14 cellular contexts compared by ENCODE assay signal in genomic region chr16:49698416-49698815, GRCh38.
A peak's percentile ranks its signal among the peaks of the same experiment; 100 is the strongest.
DNase-seq lines count a peak whose midpoint lies in the region; ATAC-seq and TF ChIP-seq lines count a peak whose summit lies in the region.
"Had no signal": no experiment of that assay in that cellular context is flagged by ENCODE, and none has a peak within 500 bp of the region (broad histone marks: within the 10 kb centered on the region; RNA-seq: fewer than 3 reads in every experiment).

No MANE protein-coding gene starts in this region.

- H3K4me1 Mint-ChIP-seq in progenitor cell of endocrine pancreas (ENCODE audit: low read depth) = peaks cover 58% of the 10 kb centered on the region
- H3K4me1 Mint-ChIP-seq: activated CD4-positive, alpha-beta T cell treated with anti-CD3 and anti-CD28 coated beads for 36 hours; stimulated activated memory B cell treated with anti-CD40 and anti-IgM and Interleukin-4, amounts not matched to agents 10 μg/mL and 1 μg/mL and 100 μg/mL, for 72 hours had no signal

- CTCF ChIA-PET in HEK293 (lab: Yijun Ruan, JAX) = no interaction called here

- H3K27ac Mint-ChIP-seq in progenitor cell of endocrine pancreas = peak overlapping the region; percentile 90
- H3K27ac Mint-ChIP-seq: activated CD4-positive, alpha-beta T cell treated with anti-CD3 and anti-CD28 coated beads for 36 hours; stimulated activated memory B cell treated with anti-CD40 and anti-IgM and Interleukin-4, amounts not matched to agents 10 μg/mL and 1 μg/mL and 100 μg/mL, for 72 hours had no signal

- peaks cover 30% of the 10 kb centered on the region for H3K27me3 ChIP-seq in left ventricle myocardium inferior (ENCODE audit: low read depth)

- H3K4me3 Mint-ChIP-seq in progenitor cell of endocrine pancreas (ENCODE audit: low read depth) = no peak overlapping the region
- H3K4me3 Mint-ChIP-seq: activated CD4-positive, alpha-beta T cell treated with anti-CD3 and anti-CD28 coated beads for 36 hours; stimulated activated memory B cell treated with anti-CD40 and anti-IgM and Interleukin-4, amounts not matched to agents 10 μg/mL and 1 μg/mL and 100 μg/mL, for 72 hours had no signal

- H3K36me3 ChIP-seq in HEK293 (ENCODE audit: control insufficient read depth in 2 of 2, insufficient read depth in 1 of 2, low read length in 2 of 2) (no peaks in the 10 kb centered on the region), left ventricle myocardium inferior (no peaks in the 10 kb centered on the region)

- H3K36me3 Mint-ChIP-seq in progenitor cell of endocrine pancreas (ENCODE audit: insufficient read depth) = peaks cover 4% of the 10 kb centered on the region
- H3K36me3 Mint-ChIP-seq: stimulated activated memory B cell treated with anti-CD40 and anti-IgM and Interleukin-4, amounts not matched to agents 10 μg/mL and 1 μg/mL and 100 μg/mL, for 72 hours had no signal

- POLR2A ChIA-PET in HEK293 (lab: Yijun Ruan, JAX) = no interaction called here

- H3K27ac ChIP-seq in HEK293 (ENCODE audit: extremely low read depth, low read depth, low read length) = peak overlapping the region; percentile 61; the same call in 1 of the 2 replicates
- peak overlapping the region; percentile 84 for H3K27ac ChIP-seq in left ventricle myocardium inferior (replicated peaks)

- peak; percentile 53; the same call in 1 of the 3 replicates for ATAC-seq in SK-N-SH treated with all-trans-retinoic acid at 6 μM for 48 hours
- ATAC-seq in GM18511 (IDR thresholded peaks at IDR 0.05; ENCODE audit: unreplicated experiment) = no peak
- no peak for ATAC-seq in GM19452 (IDR thresholded peaks at IDR 0.05; ENCODE audit: unreplicated experiment)
- no peak for ATAC-seq in HG03460 (IDR thresholded peaks at IDR 0.05; ENCODE audit: unreplicated experiment)
- ATAC-seq: activated CD4-positive, alpha-beta T cell treated with anti-CD3 and anti-CD28 coated beads for 36 hours; stimulated activated memory B cell treated with anti-CD40 and anti-IgM and Interleukin-4, amounts not matched to agents 10 μg/mL and 1 μg/mL and 100 μg/mL, for 72 hours had no signal

- no peaks in the 10 kb centered on the region for H3K27me3 Mint-ChIP-seq in progenitor cell of endocrine pancreas

- H3K9me3 Mint-ChIP-seq in progenitor cell of endocrine pancreas (ENCODE audit: low read depth) = no peaks in the 10 kb centered on the region
- H3K9me3 Mint-ChIP-seq: stimulated activated memory B cell treated with anti-CD40 and anti-IgM and Interleukin-4, amounts not matched to agents 10 μg/mL and 1 μg/mL and 100 μg/mL, for 72 hours had no signal

- H3K4me1 ChIP-seq in HEK293 (ENCODE audit: control insufficient read depth, insufficient read depth, low read length) (peaks cover 28% of the 10 kb centered on the region), left ventricle myocardium inferior (peaks cover 57% of the 10 kb centered on the region)

- TF ChIP-seq CTCF in HEK293 (tag by site-specific recombination; IDR thresholded peaks at IDR 0.05) = no peak
- no peak for TF ChIP-seq CTCF in left ventricle myocardium inferior (IDR thresholded peaks at IDR 0.05; ENCODE audit: borderline replicate concordance)
- TF ChIP-seq CTCF in progenitor cell of endocrine pancreas (IDR thresholded peaks at IDR 0.05; ENCODE audit: unreplicated experiment) = no peak

- DNase-seq in left ventricle myocardium inferior (peak; percentile 46), progenitor cell of endocrine pancreas (ENCODE audit: low spot score, unreplicated experiment) (no peak), activated gamma-delta T cell treated with Interleukin-2 at 50 U/mL for 16 hours (no peak)
- DNase-seq: activated CD4-positive, alpha-beta T cell treated with anti-CD3 and anti-CD28 coated beads for 36 hours; C1 segment of cervical spinal cord; kidney; occipital lobe; stimulated activated CD4-positive, alpha-beta T cell treated with anti-CD3 and anti-CD28 coated beads, Interleukin-1b, Interleukin-23, amount 100 ng/mL, for 48 hours had no signal

- intact Hi-C loops in left ventricle myocardium inferior (cut with micrococcal nuclease) = no loop called here

- no peak overlapping the region for H3K4me3 ChIP-seq in HEK293 (ENCODE audit: low read depth, low read length)
- H3K4me3 ChIP-seq in left ventricle myocardium inferior = peak overlapping the region; percentile 40

- no peaks in the 10 kb centered on the region for H3K9me3 ChIP-seq in HEK293 (ENCODE audit: control insufficient read depth, insufficient read depth, low read depth, low read length)
- no peaks in the 10 kb centered on the region for H3K9me3 ChIP-seq in left ventricle myocardium inferior (replicated peaks)

TF ChIP-seq in HEK293, 187 proteins besides CTCF, POLR2A, EP300 and RAD21 (continues in another document):
- TF ChIP-seq ZNF433 (tag by site-specific recombination; IDR thresholded peaks at IDR 0.05; ENCODE audit: low read depth) (no peak), ZFP69B (tag by site-specific recombination; IDR thresholded peaks at IDR 0.05) (0 out of 2 replicates have a peak, but pooled peaks have one; percentile 43), ZBTB8A (tag by site-specific recombination; IDR thresholded peaks at IDR 0.05) (peak; percentile 77), ZNF311 (tag by site-specific recombination; IDR thresholded peaks at IDR 0.05; ENCODE audit: borderline replicate concordance) (no peak), ZNF692 (tag by site-specific recombination; IDR thresholded peaks at IDR 0.05) (peak; percentile 93), ZNF600 (tag by site-specific recombination; IDR thresholded peaks at IDR 0.05) (0 out of 2 replicates have a peak, but pooled peaks have one; percentile 19), ZNF341 (tag by site-specific recombination; IDR thresholded peaks at IDR 0.05; ENCODE audit: low read depth) (peak; percentile 81)

TF ChIP-seq in SK-N-SH treated with all-trans-retinoic acid at 6 μM for 48 hours, 23 proteins besides CTCF, POLR2A, EP300 and RAD21 (continues in another document):
- no peak for TF ChIP-seq CSDC2 (CRISPR knock-in tag; IDR thresholded peaks at IDR 0.05)
- TF ChIP-seq ZFP3 (CRISPR knock-in tag; IDR thresholded peaks at IDR 0.05) = 0 out of 2 replicates have a peak, but pooled peaks have one; percentile 43
- peak; percentile 26; the same call in 1 of the 2 replicates for TF ChIP-seq GLIS3 (CRISPR knock-in tag; IDR thresholded peaks at IDR 0.05)
- no peak for TF ChIP-seq ZC3H10 (CRISPR knock-in tag; IDR thresholded peaks at IDR 0.05)
- 0 out of 2 replicates have a peak, but pooled peaks have one; percentile 17 for TF ChIP-seq ZNF70 (CRISPR knock-in tag; IDR thresholded peaks at IDR 0.05)
- peak; percentile 90 for TF ChIP-seq TCF4 (CRISPR knock-in tag; IDR thresholded peaks at IDR 0.05; ENCODE audit: borderline replicate concordance)
- TF ChIP-seq CREB5 (CRISPR knock-in tag; IDR thresholded peaks at IDR 0.05; ENCODE audit: low read depth) = peak; percentile 38; the same call in 1 of the 2 replicates
- no peak for TF ChIP-seq ZFP30 (CRISPR knock-in tag; IDR thresholded peaks at IDR 0.05)
- 0 out of 2 replicates have a peak, but pooled peaks have one; percentile 40 for TF ChIP-seq SNAI2 (CRISPR knock-in tag; IDR thresholded peaks at IDR 0.05)
- no peak for TF ChIP-seq ARNTL (CRISPR knock-in tag; IDR thresholded peaks at IDR 0.05; ENCODE audit: borderline replicate concordance, low read depth)
- peak; percentile 85 for TF ChIP-seq TSHZ2 (CRISPR knock-in tag; IDR thresholded peaks at IDR 0.05)

Comparison
In these comparisons a context has a peak if more than half of its experiments do, and no peak if none do; other contexts are left out.
1. Of the 2 proteins assayed by ChIP-seq in both HEK293 and SK-N-SH treated with all-trans-retinoic acid at 6 μM for 48 hours: peak only in HEK293: none; only in SK-N-SH treated with all-trans-retinoic acid at 6 μM for 48 hours: ZFP3; in both: none; in neither: 1.